In the genomic region with DNA sequence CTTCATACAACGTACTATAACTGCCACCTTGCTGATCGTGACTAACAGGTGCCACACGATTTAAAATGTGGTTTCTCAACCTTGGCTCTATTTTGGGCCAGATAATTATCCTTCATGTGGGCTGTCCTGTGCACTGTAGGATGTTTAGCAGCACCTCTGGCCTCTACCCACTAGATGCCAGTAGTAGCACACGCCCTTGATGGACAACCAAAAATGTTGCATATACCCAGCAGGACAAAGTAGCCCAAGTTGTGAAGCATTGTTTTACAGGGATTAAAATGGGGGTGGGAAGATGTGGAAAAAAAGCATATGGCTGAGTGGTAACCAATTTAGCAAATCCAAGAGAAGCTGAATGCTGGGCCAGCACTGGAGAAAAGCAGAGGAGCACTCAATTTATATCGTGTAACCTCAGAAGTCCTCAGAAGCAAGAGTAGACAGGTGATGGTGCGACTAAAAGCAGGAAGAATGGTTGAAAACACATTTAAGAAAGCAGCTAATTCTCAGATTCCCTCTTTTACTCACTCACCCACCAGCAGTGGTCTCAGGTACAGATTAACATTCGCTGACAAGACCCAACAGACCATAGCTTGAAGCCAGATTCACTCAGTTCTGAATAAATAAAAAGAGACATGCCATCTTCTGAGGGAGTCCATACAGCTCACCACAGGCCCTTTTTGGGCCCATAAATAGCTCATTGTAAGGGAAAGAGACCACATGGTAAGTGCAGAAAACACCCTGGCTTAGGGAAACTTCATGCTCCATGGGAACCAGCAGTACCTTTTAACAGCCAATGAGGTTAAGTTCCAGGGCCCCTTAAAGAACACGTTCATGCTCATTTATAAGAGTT, we compare ENCODE assay signal across 9 cellular contexts. TPM values are rescaled to one million over a fixed set of nuclear protein-coding genes. Genes with fewer than 3 reads are reported as not detected.
DNase-seq lines count a peak whose midpoint lies in the region; TF ChIP-seq lines count a peak whose summit lies in the region.
"Had no signal": no experiment of that assay in that cellular context is flagged by ENCODE, and none has a peak within 500 bp of the region (broad histone marks: within the 10 kb centered on the region; RNA-seq: fewer than 3 reads in every experiment).

No MANE protein-coding gene starts in this region.

- no peak overlapping the region for H3K4me3 ChIP-seq in epithelial cell of esophagus (ENCODE audit: low read length)

- no peaks in the 10 kb centered on the region for H3K27me3 Mint-ChIP-seq in nephron progenitor cell (ENCODE audit: low read depth, poor library complexity)
- H3K27me3 Mint-ChIP-seq: stimulated activated naive CD8-positive, alpha-beta T cell treated with anti-CD3 and anti-CD28 coated beads, Interleukin-15, Interleukin-2, amounts not matched to agents 100 ng/mL and 50 ng/mL, for 24 hours had no signal

- H3K27ac Mint-ChIP-seq in nephron progenitor cell: peak overlapping the region; percentile 17
- H3K27ac Mint-ChIP-seq: stimulated activated naive CD8-positive, alpha-beta T cell treated with anti-CD3 and anti-CD28 coated beads, Interleukin-15, Interleukin-2, amounts not matched to agents 100 ng/mL and 50 ng/mL, for 24 hours had no signal

- no peak overlapping the region for H3K4me3 Mint-ChIP-seq in nephron progenitor cell
- H3K4me3 Mint-ChIP-seq: stimulated activated naive CD8-positive, alpha-beta T cell treated with anti-CD3 and anti-CD28 coated beads, Interleukin-15, Interleukin-2, amounts not matched to agents 100 ng/mL and 50 ng/mL, for 24 hours had no signal

- no peaks in the 10 kb centered on the region for H3K9me3 Mint-ChIP-seq in nephron progenitor cell
- H3K9me3 Mint-ChIP-seq: stimulated activated naive CD8-positive, alpha-beta T cell treated with anti-CD3 and anti-CD28 coated beads, Interleukin-15, Interleukin-2, amounts not matched to agents 100 ng/mL and 50 ng/mL, for 24 hours had no signal

- TF ChIP-seq CTCF in GM20000 (IDR thresholded peaks at IDR 0.05; ENCODE audit: extremely low read depth, missing control alignments): peak; percentile 68
- TF ChIP-seq CTCF in epithelial cell of esophagus (IDR thresholded peaks at IDR 0.05; ENCODE audit: insufficient read depth, low read depth, low read length, missing control alignments): peak; percentile 70
- TF ChIP-seq CTCF in nephron progenitor cell (IDR thresholded peaks at IDR 0.05): peak; percentile 29

- peaks cover 56% of the 10 kb centered on the region for H3K36me3 Mint-ChIP-seq in nephron progenitor cell (ENCODE audit: low read depth)

- H3K4me1 Mint-ChIP-seq in nephron progenitor cell: peaks cover 5% of the 10 kb centered on the region

- DNase-seq in COLO829 (ENCODE audit: low spot score): peak; percentile 19
- DNase-seq in GM20000 (ENCODE audit: low spot score): peak; percentile 34
- DNase-seq in M059J (ENCODE audit: low read depth): peak; percentile 50
- peak; percentile 30 to 47 for DNase-seq in activated CD4-positive, alpha-beta T cell treated with anti-CD3 and anti-CD28 coated beads, Interleukin-2, amount 50 U/mL, for 48 hours
- peak; percentile 34 for DNase-seq in epithelial cell of esophagus (ENCODE audit: low read depth)
- DNase-seq in nephron progenitor cell: no peak
- DNase-seq in cortex of kidney (lab: John Stamatoyannopoulos, UW): no peak
- DNase-seq in cerebellum (ENCODE audit: low spot score): no peak

RNA-seq across cellular contexts. Expression of gene RAPH1, which starts 50.6 kb away (rescaled TPM):
- 9.3 and 13.8 TPM in 2 replicates for total RNA-seq in M059J (2014; rRNA removed; shearing (Covaris generic))
- 51.0 TPM for total RNA-seq in cerebellum

Comparison
In these comparisons a context has a peak if more than half of its experiments do, and no peak if none do; other contexts are left out.
1. DNase-seq: peak in COLO829 (single experiment), GM20000 (single experiment), M059J (single experiment), activated CD4-positive, alpha-beta T cell treated with anti-CD3 and anti-CD28 coated beads, Interleukin-2, amount 50 U/mL, for 48 hours (2 of 2) and epithelial cell of esophagus (single experiment); none in nephron progenitor cell (single experiment), cortex of kidney (single experiment) and cerebellum (single experiment).
2. Peak in every context shown above with its lines, with median percentiles within 50 percentile points of each other: CTCF ChIP-seq.